In genomic region chr15:45112143-45112591, GRCh38 we compare ENCODE assay signal across 14 cellular contexts. TPM values are rescaled to one million over a fixed set of nuclear protein-coding genes. Genes with fewer than 3 reads are reported as not detected.
DNase-seq lines count a peak whose midpoint lies in the region; ATAC-seq and TF ChIP-seq lines count a peak whose summit lies in the region.
"Had no signal": no experiment of that assay in that cellular context is flagged by ENCODE, and none has a peak within 500 bp of the region (broad histone marks: within the 10 kb centered on the region; RNA-seq: fewer than 3 reads in every experiment).

No MANE protein-coding gene starts in this region.

- no peak for ATAC-seq in natural killer cell treated with Interleukin-12 subunit alpha and Interleukin-12 subunit beta and Interleukin-15 and Interleukin-18, amount 100 ng/mL, for 72 hours
- no peak for ATAC-seq in natural killer cell
- no peak for ATAC-seq in activated naive CD8-positive, alpha-beta T cell treated with anti-CD3 and anti-CD28 coated beads, Interleukin-2, amount 50 U/mL, for 24 hours
- ATAC-seq: Right ventricle myocardium inferior had no signal

- no peaks in the 10 kb centered on the region for H3K79me2 ChIP-seq in mesendoderm (ENCODE audit: control insufficient read depth, insufficient read depth, low read length)

- H3K4me2 ChIP-seq in mesendoderm (ENCODE audit: low read length), result peak overlapping the region; percentile 32

- intact Hi-C loops in natural killer cell (cut with micrococcal nuclease) (no loop called here), vagina (cut with DNase I) (no loop called here), head of caudate nucleus (cut with DNase I) (no loop called here)

- no peak overlapping the region for H3K56ac ChIP-seq in mesendoderm (ENCODE audit: low read length)

- H3K4ac ChIP-seq in mesendoderm (ENCODE audit: low read depth, low read length), result no peak overlapping the region

- H3K79me1 ChIP-seq in mesendoderm (ENCODE audit: low read length), result no peaks in the 10 kb centered on the region

- no peak overlapping the region for H3K27ac Mint-ChIP-seq in natural killer cell treated with Interleukin-12 subunit alpha and Interleukin-12 subunit beta and Interleukin-15 and Interleukin-18, amount 100 ng/mL, for 72 hours
- no peak overlapping the region for H3K27ac Mint-ChIP-seq in natural killer cell
- H3K27ac Mint-ChIP-seq in activated naive CD8-positive, alpha-beta T cell treated with anti-CD3 and anti-CD28 coated beads, Interleukin-2, amount 50 U/mL, for 24 hours, result no peak overlapping the region

- H3K36me3 ChIP-seq in mesendoderm (ENCODE audit: control insufficient read depth, insufficient read depth, low read length) (no peaks in the 10 kb centered on the region), vagina (no peaks in the 10 kb centered on the region), right atrium auricular region (no peaks in the 10 kb centered on the region)

- no peak overlapping the region for H2BK5ac ChIP-seq in mesendoderm (ENCODE audit: low read length)

- H3K9me3 Mint-ChIP-seq in natural killer cell treated with Interleukin-12 subunit alpha and Interleukin-12 subunit beta and Interleukin-15 and Interleukin-18, amount 100 ng/mL, for 72 hours, result no peaks in the 10 kb centered on the region
- H3K9me3 Mint-ChIP-seq in natural killer cell, result no peaks in the 10 kb centered on the region
- no peaks in the 10 kb centered on the region for H3K9me3 Mint-ChIP-seq in activated naive CD8-positive, alpha-beta T cell treated with anti-CD3 and anti-CD28 coated beads, Interleukin-2, amount 50 U/mL, for 24 hours

- TF ChIP-seq CTCF in natural killer cell (IDR thresholded peaks at IDR 0.05) (no peak), vagina (IDR thresholded peaks at IDR 0.05) (no peak), right atrium auricular region (IDR thresholded peaks at IDR 0.05) (no peak)

- no peak overlapping the region for H2BK120ac ChIP-seq in mesendoderm (ENCODE audit: low read depth, low read length)

- no peak overlapping the region for H3K27ac ChIP-seq in mesendoderm (ENCODE audit: low read depth, low read length)
- H3K27ac ChIP-seq in vagina, result no peak overlapping the region
- no peak overlapping the region for H3K27ac ChIP-seq in right atrium auricular region

- H3K27me3 ChIP-seq in mesendoderm (ENCODE audit: insufficient read depth, low read length, poor library complexity) (peaks cover 69% of the 10 kb centered on the region), vagina (peaks cover 12% of the 10 kb centered on the region), right atrium auricular region (peaks cover 17 to 19% of the 10 kb centered on the region in 2 donors)

- H3K36me3 Mint-ChIP-seq in natural killer cell treated with Interleukin-12 subunit alpha and Interleukin-12 subunit beta and Interleukin-15 and Interleukin-18, amount 100 ng/mL, for 72 hours, result peaks cover 5% of the 10 kb centered on the region
- H3K36me3 Mint-ChIP-seq in natural killer cell, result no peaks in the 10 kb centered on the region
- no peaks in the 10 kb centered on the region for H3K36me3 Mint-ChIP-seq in activated naive CD8-positive, alpha-beta T cell treated with anti-CD3 and anti-CD28 coated beads, Interleukin-2, amount 50 U/mL, for 24 hours (ENCODE audit: low read depth)

- H4K5ac ChIP-seq in mesendoderm (ENCODE audit: low read length), result no peak overlapping the region

- no peak for DNase-seq in natural killer cell treated with Interleukin-12 subunit alpha and Interleukin-12 subunit beta and Interleukin-15 and Interleukin-18, amount 100 ng/mL, for 72 hours (ENCODE audit: low spot score)
- no peak for DNase-seq in natural killer cell
- no peak for DNase-seq in activated naive CD8-positive, alpha-beta T cell treated with anti-CD3 and anti-CD28 coated beads, Interleukin-2, amount 50 U/mL, for 24 hours
- DNase-seq in mesendoderm, result no peak
- no peak for DNase-seq in vagina (ENCODE audit: extremely low spot score in 2 of 2)
- no peak for DNase-seq in NCI-H524 treated with DMSO at 0.1 percent for 48 hours (lab: John Stamatoyannopoulos, UW)
- DNase-seq in right atrium auricular region (ENCODE audit: low spot score), result no peak
- DNase-seq in head of caudate nucleus, result no peak
- DNase-seq: Karpas-422, NCI-H226 had no signal

- no peaks in the 10 kb centered on the region for H3K4me1 ChIP-seq in mesendoderm (ENCODE audit: control insufficient read depth, low read depth, low read length)
- H3K4me1 ChIP-seq in vagina, result peaks cover 37% of the 10 kb centered on the region
- H3K4me1 ChIP-seq in right atrium auricular region, result peaks cover 0 to 30% of the 10 kb centered on the region in 2 donors

- no CpG with 5 or more reads among the region's 13 CpGs for WGBS in mesendoderm (ENCODE audit: extremely low coverage, insufficient coverage, low lambda C conversion rate)

- no peak overlapping the region for H3K9ac ChIP-seq in mesendoderm (ENCODE audit: low read length)

- H3K23ac ChIP-seq in mesendoderm (ENCODE audit: low read length), result no peak overlapping the region

- H3K9me3 ChIP-seq in vagina (no peaks in the 10 kb centered on the region), right atrium auricular region (no peaks in the 10 kb centered on the region)

- H2BK15ac ChIP-seq in mesendoderm (replicated peaks; ENCODE audit: low read depth), result no peak overlapping the region

- peaks cover 6 to 7% of the 10 kb centered on the region in 2 donors for H3K4me1 Mint-ChIP-seq in natural killer cell treated with Interleukin-12 subunit alpha and Interleukin-12 subunit beta and Interleukin-15 and Interleukin-18, amount 100 ng/mL, for 72 hours (ENCODE audit: low read depth in 2 of 2)
- H3K4me1 Mint-ChIP-seq in natural killer cell, result peaks cover 1 to 16% of the 10 kb centered on the region in 2 donors
- H3K4me1 Mint-ChIP-seq in activated naive CD8-positive, alpha-beta T cell treated with anti-CD3 and anti-CD28 coated beads, Interleukin-2, amount 50 U/mL, for 24 hours, result peaks cover 36% of the 10 kb centered on the region

- no peak overlapping the region for H3K18ac ChIP-seq in mesendoderm (ENCODE audit: low read length)

- no peak overlapping the region for H4K8ac ChIP-seq in mesendoderm (ENCODE audit: low read depth, low read length)

- no peak overlapping the region for H2AK5ac ChIP-seq in mesendoderm (ENCODE audit: low read length)

- H3K4me3 ChIP-seq in mesendoderm (ENCODE audit: low read length) (no peak overlapping the region), vagina (peak overlapping the region; percentile 10 to 23), right atrium auricular region (peak overlapping the region in 1 of 2 donors; percentile 24)

- peaks cover 52 to 56% of the 10 kb centered on the region in 2 donors for H3K27me3 Mint-ChIP-seq in natural killer cell treated with Interleukin-12 subunit alpha and Interleukin-12 subunit beta and Interleukin-15 and Interleukin-18, amount 100 ng/mL, for 72 hours
- peaks cover 70 to 73% of the 10 kb centered on the region in 2 donors for H3K27me3 Mint-ChIP-seq in natural killer cell (ENCODE audit: low read depth in 2 of 2)
- H3K27me3 Mint-ChIP-seq in activated naive CD8-positive, alpha-beta T cell treated with anti-CD3 and anti-CD28 coated beads, Interleukin-2, amount 50 U/mL, for 24 hours, result peaks cover 75% of the 10 kb centered on the region

- TF ChIP-seq POLR2A in vagina (IDR thresholded peaks at IDR 0.05), result no peak

- peak overlapping the region; percentile 33 for H3K4me3 Mint-ChIP-seq in natural killer cell treated with Interleukin-12 subunit alpha and Interleukin-12 subunit beta and Interleukin-15 and Interleukin-18, amount 100 ng/mL, for 72 hours
- H3K4me3 Mint-ChIP-seq in natural killer cell, result no peak overlapping the region
- peak overlapping the region; percentile 9 for H3K4me3 Mint-ChIP-seq in activated naive CD8-positive, alpha-beta T cell treated with anti-CD3 and anti-CD28 coated beads, Interleukin-2, amount 50 U/mL, for 24 hours

RNA-seq across cellular contexts. Expression of gene DUOX2, which starts 1.8 kb away (rescaled TPM):
- total RNA-seq in natural killer cell treated with Interleukin-12 subunit alpha and Interleukin-12 subunit beta and Interleukin-15 and Interleukin-18, amount 100 ng/mL, for 72 hours, result 1 to 10 TPM in 1 of 2 donors, under 1 TPM in 1; 0.19 to 7.1 TPM
- total RNA-seq in natural killer cell (1 to 10 TPM in 1 of 3 donors, not detected in 2; 2.5 TPM), vagina (20.6 TPM), right atrium auricular region (under 1 TPM; 0.08 to 0.11 TPM)
- polyA plus RNA-seq in mesendoderm (2013, experiment 1 of 2), result 0.01 TPM
- polyA plus RNA-seq in mesendoderm (2013, experiment 2 of 2), result under 0.01 TPM
- total RNA-seq: frontal cortex had no signal

RNA-seq across cellular contexts. Expression of gene DUOXA2, which starts 2.0 kb away (rescaled TPM):
- total RNA-seq in natural killer cell treated with Interleukin-12 subunit alpha and Interleukin-12 subunit beta and Interleukin-15 and Interleukin-18, amount 100 ng/mL, for 72 hours, result 1 to 10 TPM in 1 of 2 donors, not detected in 1; 1.6 TPM
- not detected for total RNA-seq in natural killer cell
- not detected for polyA plus RNA-seq in mesendoderm (2013, experiment 1 of 2)
- polyA plus RNA-seq in mesendoderm (2013, experiment 2 of 2), result not detected
- 1.5 TPM for total RNA-seq in vagina
- not detected for total RNA-seq in right atrium auricular region
- total RNA-seq: cardiac septum, frontal cortex, Right ventricle myocardium inferior, subcutaneous adipose tissue had no signal

RNA-seq across cellular contexts. Expression of gene DUOXA1, which starts 17.5 kb away (rescaled TPM):
- not detected for total RNA-seq in natural killer cell treated with Interleukin-12 subunit alpha and Interleukin-12 subunit beta and Interleukin-15 and Interleukin-18, amount 100 ng/mL, for 72 hours
- total RNA-seq in natural killer cell, result under 1 TPM in 2 of 3 donors, not detected in 1; 0.39 to 0.40 TPM
- 0.14 TPM for polyA plus RNA-seq in mesendoderm (2013, experiment 1 of 2)
- 0.04 TPM for polyA plus RNA-seq in mesendoderm (2013, experiment 2 of 2)
- 66.5 TPM for total RNA-seq in vagina
- 1 to 10 TPM in 1 of 2 donors, under 1 TPM in 1; 0.41 to 2.7 TPM for total RNA-seq in right atrium auricular region
- total RNA-seq: frontal cortex had no signal

RNA-seq across cellular contexts. Expression of gene DUOX1, which starts 17.6 kb away (rescaled TPM):
- under 1 TPM in 1 of 2 donors, not detected in 1; 0.08 TPM for total RNA-seq in natural killer cell treated with Interleukin-12 subunit alpha and Interleukin-12 subunit beta and Interleukin-15 and Interleukin-18, amount 100 ng/mL, for 72 hours
- total RNA-seq in natural killer cell, result under 1 TPM in 1 of 3 donors, not detected in 2; 0.20 TPM
- 0.18 TPM for polyA plus RNA-seq in mesendoderm (2013, experiment 1 of 2)
- polyA plus RNA-seq in mesendoderm (2013, experiment 2 of 2), result 0.08 TPM
- total RNA-seq in vagina, result 98.7 TPM
- total RNA-seq in right atrium auricular region, result 1 to 10 TPM; 1.1 to 3.6 TPM
- total RNA-seq: frontal cortex had no signal

Comparison
In these comparisons a context has a peak if more than half of its experiments do, and no peak if none do; other contexts are left out.
1. RNA of gene DUOXA1, which starts 17.5 kb away (total RNA-seq): 66.5 TPM in vagina (single experiment); 0.41 to 2.7 TPM in right atrium auricular region, 0.39 to 0.40 TPM in natural killer cell and not detected in natural killer cell treated with Interleukin-12 subunit alpha and Interleukin-12 subunit beta and Interleukin-15 and Interleukin-18, amount 100 ng/mL, for 72 hours; every median in the first group is over 10 times any median in the second.